Comparison of ENCODE assay signal across 25 cellular contexts in the genomic region with DNA sequence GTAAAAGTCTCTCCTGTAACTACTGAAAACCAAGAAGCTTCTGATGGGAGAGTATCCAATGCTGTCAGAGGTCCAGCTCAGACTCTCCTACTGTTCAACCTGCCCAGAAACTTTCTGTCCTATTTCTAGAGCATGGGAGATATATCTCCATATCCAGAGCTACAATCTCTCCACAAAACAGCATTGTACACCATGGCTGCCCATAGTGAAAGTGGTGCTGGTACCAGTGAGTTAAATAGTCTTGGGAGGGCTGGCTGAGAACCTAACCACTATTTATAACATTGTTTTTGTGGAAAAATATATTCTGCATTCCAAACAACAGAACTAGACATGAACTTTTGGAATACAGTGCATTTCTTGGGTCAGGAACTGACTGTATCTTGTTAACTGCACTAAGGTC.
DNase-seq lines count a peak whose midpoint lies in the region; ATAC-seq, FAIRE-seq and TF ChIP-seq lines count a peak whose summit lies in the region.
"Had no signal": no experiment of that assay in that cellular context is flagged by ENCODE, and none has a peak within 500 bp of the region (broad histone marks: within the 10 kb centered on the region; RNA-seq: fewer than 3 reads in every experiment).

No MANE protein-coding gene starts in this region.

- H3K9me1 ChIP-seq in endothelial cell of umbilical vein (replicated peaks; ENCODE audit: control insufficient read depth, extremely low read depth, insufficient read depth, low read length): no peaks in the 10 kb centered on the region

- H2AFZ ChIP-seq in endothelial cell of umbilical vein (ENCODE audit: low read depth, low read length): no peak overlapping the region

- POLR2A ChIA-PET in endothelial cell of umbilical vein (lab: Charles Lee): interaction anchor here (0.7 kb wide), 1 partner anchor 59 kb away, joined by 4 read pairs; no protein-coding TSS in a partner anchor

- no TSS peak for BruUV-seq in endothelial cell of umbilical vein (replicated peaks; lab: Mats Ljungman, UMichigan)

- peaks cover 15% of the 10 kb centered on the region for H3K36me3 Mint-ChIP-seq in osteocyte (ENCODE audit: unreplicated experiment)

- H3K27ac ChIP-seq in endothelial cell of umbilical vein (ENCODE audit: insufficient read depth, low read depth, low read length): no peak overlapping the region
- no peak overlapping the region for H3K27ac ChIP-seq in aorta (ENCODE audit: low read depth in 1 of 2, low read length in 2 of 2)
- H3K27ac ChIP-seq: BLaER1 had no signal

- ATAC-seq in aorta (ENCODE audit: low FRiP score): peak; percentile 52

- H3K4me3 ChIP-seq in endothelial cell of umbilical vein (replicated peaks in 1 of 3; ENCODE audit: insufficient read depth in 1 of 3, low read depth in 1 of 3, low read length in 3 of 3): no peak overlapping the region
- no peak overlapping the region for H3K4me3 ChIP-seq in aorta (ENCODE audit: low read length in 2 of 2)
- H3K4me3 ChIP-seq: BLaER1 had no signal

- H3K27me3 ChIP-seq in endothelial cell of umbilical vein (ENCODE audit: control insufficient read depth in 2 of 2, insufficient read depth in 2 of 2, low read length in 2 of 2) (no peaks in the 10 kb centered on the region), aorta (ENCODE audit: control insufficient read depth in 1 of 2, insufficient read depth in 2 of 2, low read length in 1 of 2) (no peaks in the 10 kb centered on the region)
- H3K27me3 ChIP-seq: BE2C, BLaER1 had no signal

- no peak overlapping the region for H3K4me3 Mint-ChIP-seq in osteocyte (ENCODE audit: unreplicated experiment)
- H3K4me3 Mint-ChIP-seq: CD14-positive monocyte; CD4-positive, alpha-beta memory T cell; CD4-positive, CD25-positive, alpha-beta regulatory T cell; CD8-positive, alpha-beta memory T cell had no signal

- H4K20me1 ChIP-seq in endothelial cell of umbilical vein (replicated peaks; ENCODE audit: control insufficient read depth, extremely low read depth, insufficient read depth, low read length): no peaks in the 10 kb centered on the region
- H4K20me1 ChIP-seq: BLaER1 had no signal

- H3K27me3 Mint-ChIP-seq in osteocyte (ENCODE audit: unreplicated experiment): no peaks in the 10 kb centered on the region
- H3K27me3 Mint-ChIP-seq: CD4-positive, alpha-beta memory T cell; CD4-positive, CD25-positive, alpha-beta regulatory T cell; CD8-positive, alpha-beta memory T cell had no signal

- H3K4me1 Mint-ChIP-seq in osteocyte (ENCODE audit: unreplicated experiment): peaks cover 2% of the 10 kb centered on the region

- H3K9ac ChIP-seq in endothelial cell of umbilical vein (replicated peaks; ENCODE audit: extremely low read depth, insufficient read depth, low read length): no peak overlapping the region
- H3K9ac ChIP-seq: BLaER1 had no signal

- CTCF ChIA-PET in endothelial cell of umbilical vein (lab: Charles Lee): interaction anchor here (1.0 to 1.5 kb wide), 2 partner anchors 155 to 551 kb away, joined by 3 to 4 read pairs; no protein-coding TSS in a partner anchor

- peaks cover 0 to 2% of the 10 kb centered on the region in 2 experiments for H3K36me3 ChIP-seq in endothelial cell of umbilical vein (ENCODE audit: control insufficient read depth in 2 of 2, extremely low read depth in 1 of 2, insufficient read depth in 2 of 2, low read length in 2 of 2)
- H3K36me3 ChIP-seq in aorta (ENCODE audit: control insufficient read depth in 1 of 2, insufficient read depth in 2 of 2, low read length in 1 of 2): peaks cover 0 to 2% of the 10 kb centered on the region in 2 donors
- H3K36me3 ChIP-seq: BE2C, BLaER1 had no signal

- intact Hi-C loops in endothelial cell of umbilical vein (cut with micrococcal nuclease): no loop called here
- intact Hi-C loops in aorta (cut with DNase I): no loop called here

- peaks cover 9% of the 10 kb centered on the region for H3K9me3 Mint-ChIP-seq in osteocyte (ENCODE audit: unreplicated experiment)

- no peak overlapping the region for H3K4me2 ChIP-seq in endothelial cell of umbilical vein (ENCODE audit: insufficient read depth, low read length)
- H3K4me2 ChIP-seq: BLaER1 had no signal

- dilution Hi-C loops in endothelial cell of umbilical vein (cut with MboI; ENCODE audit: extremely low pct_ligation_motif_present, low sequenced_read_pairs): no loop called here

- H3K9me3 ChIP-seq in endothelial cell of umbilical vein (replicated peaks; ENCODE audit: control insufficient read depth, insufficient read depth, low read length): no peaks in the 10 kb centered on the region
- no peaks in the 10 kb centered on the region for H3K9me3 ChIP-seq in aorta (ENCODE audit: control insufficient read depth, low read length)
- H3K9me3 ChIP-seq: BE2C, BLaER1 had no signal

- DNase-seq in endothelial cell of umbilical vein (ENCODE audit: low read depth, low spot score): peak; percentile 15
- DNase-seq in osteocyte (ENCODE audit: extremely low spot score, unreplicated experiment): no peak
- DNase-seq in aorta: no peak
- no peak for DNase-seq in activated CD4-positive, alpha-beta T cell treated with anti-CD3 and anti-CD28 coated beads for 4 hours
- no peak for DNase-seq in GM10266 (ENCODE audit: extremely low spot score)
- DNase-seq in RPMI8226: no peak
- DNase-seq: 8988T; ACHN; BE2C; C1 segment of cervical spinal cord; CD4-positive, alpha-beta memory T cell; CD4-positive, CD25-positive, alpha-beta regulatory T cell; CD8-positive, alpha-beta memory T cell; COR-L47; DMS 273 treated with DMSO at 0.1 percent for 48 hours; DMS153; DMS53; DMS79; DND-41; EL; GDM1 had no signal

- H3K4me1 ChIP-seq in endothelial cell of umbilical vein (ENCODE audit: control insufficient read depth, extremely low read depth, insufficient read depth, low read length) (peaks cover 8% of the 10 kb centered on the region), aorta (ENCODE audit: control insufficient read depth in 1 of 2, insufficient read depth in 2 of 2, low read length in 2 of 2) (peaks cover 5 to 7% of the 10 kb centered on the region in 2 donors)
- H3K4me1 ChIP-seq: BE2C, BLaER1 had no signal

- FAIRE-seq in endothelial cell of umbilical vein (lab: Jason Lieb, UNC): no peak
- FAIRE-seq: A204.1, GM12891 had no signal

- no peak for TF ChIP-seq POLR2A in endothelial cell of umbilical vein (IDR thresholded peaks at IDR 0.05; ENCODE audit: low read depth, low read length)

- H3K79me2 ChIP-seq in endothelial cell of umbilical vein (ENCODE audit: control insufficient read depth, insufficient read depth, low read length): no peaks in the 10 kb centered on the region

- peak overlapping the region; percentile 4 for H3K27ac Mint-ChIP-seq in osteocyte (ENCODE audit: unreplicated experiment)
- H3K27ac Mint-ChIP-seq: CD14-positive monocyte had no signal

- no peak for TF ChIP-seq CTCF in endothelial cell of umbilical vein (IDR thresholded peaks at IDR 0.05; ENCODE audit: extremely low read depth in 1 of 2, insufficient read depth in 1 of 2, low read depth in 1 of 2, low read length in 2 of 2)
- TF ChIP-seq CTCF in osteocyte (IDR thresholded peaks at IDR 0.05): no peak
- no peak for TF ChIP-seq CTCF in GM10266 (IDR thresholded peaks at IDR 0.05; ENCODE audit: control insufficient read depth, insufficient read depth, low read depth, missing control alignments)

TF ChIP-seq in endothelial cell of umbilical vein, 7 proteins besides CTCF, POLR2A, EP300 and RAD21:
- TF ChIP-seq GATA2 (IDR thresholded peaks at IDR 0.05; ENCODE audit: insufficient read depth, insufficient read length, low read depth, low read length): no peak
- no peak for TF ChIP-seq MYC (IDR thresholded peaks at IDR 0.05; ENCODE audit: low read depth, low read length)
- no peak for TF ChIP-seq FOS (IDR thresholded peaks at IDR 0.05; ENCODE audit: borderline replicate concordance, insufficient read depth, low read length)
- no peak for TF ChIP-seq JUN (IDR thresholded peaks at IDR 0.05; ENCODE audit: borderline replicate concordance, insufficient read depth, insufficient read length, low read depth)
- no peak for TF ChIP-seq EZH2 (IDR thresholded peaks at IDR 0.05; ENCODE audit: borderline replicate concordance, low read depth, low read length, severe bottlenecking)
- TF ChIP-seq, protein P1, sequence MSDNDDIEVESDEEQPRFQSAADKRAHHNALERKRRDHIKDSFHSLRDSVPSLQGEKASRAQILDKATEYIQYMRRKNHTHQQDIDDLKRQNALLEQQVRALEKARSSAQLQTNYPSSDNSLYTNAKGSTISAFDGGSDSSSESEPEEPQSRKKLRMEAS (IDR thresholded peaks at IDR 0.05; ENCODE audit: insufficient read depth, insufficient read length): no peak
- TF ChIP-seq POLR2AphosphoS5 (IDR thresholded peaks at IDR 0.05; ENCODE audit: insufficient read depth, low read depth, low read length): no peak
